ENCODE assay signal across 1 cellular context in the genomic region with DNA sequence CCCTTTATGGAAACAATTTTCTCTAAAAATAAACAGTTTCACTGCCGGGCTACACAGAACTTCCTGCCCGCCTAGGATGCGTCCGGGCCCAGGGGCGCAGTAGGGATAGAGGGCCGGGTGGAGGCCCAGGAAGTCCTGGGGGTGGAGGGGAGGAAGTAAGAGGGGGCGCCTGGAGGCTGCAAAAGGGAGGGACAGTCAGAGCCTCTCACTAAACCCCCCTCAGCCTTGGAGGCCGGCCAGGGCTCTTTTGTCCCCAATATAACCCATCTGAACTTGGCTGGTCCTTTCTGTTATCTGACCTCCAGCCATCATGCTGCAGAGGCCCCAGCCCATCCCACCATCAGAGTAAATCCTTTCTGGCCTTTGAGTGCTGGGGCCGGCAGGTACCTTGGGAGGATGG.
TF ChIP-seq lines count a peak whose summit lies in the region.

No MANE protein-coding gene starts in this region.

TF ChIP-seq in K562, 482 proteins besides CTCF, POLR2A, EP300 and RAD21:
- TF ChIP-seq, protein P1, sequence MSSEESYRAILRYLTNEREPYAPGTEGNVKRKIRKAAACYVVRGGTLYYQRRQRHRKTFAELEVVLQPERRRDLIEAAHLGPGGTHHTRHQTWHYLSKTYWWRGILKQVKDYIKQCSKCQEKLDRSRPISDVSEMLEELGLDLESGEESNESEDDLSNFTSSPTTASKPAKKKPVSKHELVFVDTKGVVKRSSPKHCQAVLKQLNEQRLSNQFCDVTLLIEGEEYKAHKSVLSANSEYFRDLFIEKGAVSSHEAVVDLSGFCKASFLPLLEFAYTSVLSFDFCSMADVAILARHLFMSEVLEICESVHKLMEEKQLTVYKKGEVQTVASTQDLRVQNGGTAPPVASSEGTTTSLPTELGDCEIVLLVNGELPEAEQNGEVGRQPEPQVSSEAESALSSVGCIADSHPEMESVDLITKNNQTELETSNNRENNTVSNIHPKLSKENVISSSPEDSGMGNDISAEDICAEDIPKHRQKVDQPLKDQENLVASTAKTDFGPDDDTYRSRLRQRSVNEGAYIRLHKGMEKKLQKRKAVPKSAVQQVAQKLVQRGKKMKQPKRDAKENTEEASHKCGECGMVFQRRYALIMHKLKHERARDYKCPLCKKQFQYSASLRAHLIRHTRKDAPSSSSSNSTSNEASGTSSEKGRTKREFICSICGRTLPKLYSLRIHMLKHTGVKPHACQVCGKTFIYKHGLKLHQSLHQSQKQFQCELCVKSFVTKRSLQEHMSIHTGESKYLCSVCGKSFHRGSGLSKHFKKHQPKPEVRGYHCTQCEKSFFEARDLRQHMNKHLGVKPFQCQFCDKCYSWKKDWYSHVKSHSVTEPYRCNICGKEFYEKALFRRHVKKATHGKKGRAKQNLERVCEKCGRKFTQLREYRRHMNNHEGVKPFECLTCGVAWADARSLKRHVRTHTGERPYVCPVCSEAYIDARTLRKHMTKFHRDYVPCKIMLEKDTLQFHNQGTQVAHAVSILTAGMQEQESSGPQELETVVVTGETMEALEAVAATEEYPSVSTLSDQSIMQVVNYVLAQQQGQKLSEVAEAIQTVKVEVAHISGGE (CRISPR knock-in tag; IDR thresholded peaks at IDR 0.05) = 0 out of 6 replicates have a peak, but pooled peaks of 1 of the 3 experiments have one; percentile 38
- TF ChIP-seq BMI1 (IDR thresholded peaks at IDR 0.05; ENCODE audit: low read length) (no peak), XRCC3 (IDR thresholded peaks at IDR 0.05) (no peak), NFIC (IDR thresholded peaks at IDR 0.05) (0 out of 2 replicates have a peak, but pooled peaks have one; percentile 6), KDM1A (IDR thresholded peaks at IDR 0.05) (peak; percentile 24 to 48; a peak in 2 of 4 replicates), ZNF146 (CRISPR knock-in tag; IDR thresholded peaks at IDR 0.05; ENCODE audit: unreplicated experiment) (no peak), FOXJ2 (tag; IDR thresholded peaks at IDR 0.05) (no peak), BCOR (IDR thresholded peaks at IDR 0.05) (peak; percentile 68)
- TF ChIP-seq, protein P2, sequence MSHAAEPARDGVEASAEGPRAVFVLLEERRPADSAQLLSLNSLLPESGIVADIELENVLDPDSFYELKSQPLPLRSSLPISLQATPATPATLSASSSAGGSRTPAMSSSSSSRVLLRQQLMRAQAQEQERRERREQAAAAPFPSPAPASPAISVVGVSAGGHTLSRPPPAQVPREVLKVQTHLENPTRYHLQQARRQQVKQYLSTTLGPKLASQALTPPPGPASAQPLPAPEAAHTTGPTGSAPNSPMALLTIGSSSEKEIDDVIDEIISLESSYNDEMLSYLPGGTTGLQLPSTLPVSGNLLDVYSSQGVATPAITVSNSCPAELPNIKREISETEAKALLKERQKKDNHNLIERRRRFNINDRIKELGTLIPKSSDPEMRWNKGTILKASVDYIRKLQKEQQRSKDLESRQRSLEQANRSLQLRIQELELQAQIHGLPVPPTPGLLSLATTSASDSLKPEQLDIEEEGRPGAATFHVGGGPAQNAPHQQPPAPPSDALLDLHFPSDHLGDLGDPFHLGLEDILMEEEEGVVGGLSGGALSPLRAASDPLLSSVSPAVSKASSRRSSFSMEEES (CRISPR knock-in tag; IDR thresholded peaks at IDR 0.05) = no peak
